Comparison of ENCODE assay signal across 19 cellular contexts in genomic region chr21:42475526-42476492, GRCh38. TPM values are rescaled to one million over a fixed set of nuclear protein-coding genes. Genes with fewer than 3 reads are reported as not detected.
DNase-seq lines count a peak whose midpoint lies in the region; ATAC-seq and TF ChIP-seq lines count a peak whose summit lies in the region.
"Had no signal": no experiment of that assay in that cellular context is flagged by ENCODE, and none has a peak within 500 bp of the region (broad histone marks: within the 10 kb centered on the region; RNA-seq: fewer than 3 reads in every experiment).

No MANE protein-coding gene starts in this region.

- no peak overlapping the region for H2BK12ac ChIP-seq in mesenchymal stem cell (ENCODE audit: low read length in 2 of 2)

- H4K8ac ChIP-seq in mesenchymal stem cell (ENCODE audit: low read length) = no peak overlapping the region

- H3K9me3 Mint-ChIP-seq in activated T-cell treated with anti-CD3 and anti-CD28 coated beads, Interleukin-2, amount 50 U/mL, for 72 hours = no peaks in the 10 kb centered on the region
- H3K9me3 Mint-ChIP-seq in type B pancreatic cell = no peaks in the 10 kb centered on the region
- H3K9me3 Mint-ChIP-seq: CD4-positive, alpha-beta memory T cell had no signal

- H3K4me3 ChIP-seq in mesenchymal stem cell (ENCODE audit: insufficient read depth in 1 of 2, low read depth in 1 of 2, low read length in 2 of 2) (no peak overlapping the region), right atrium auricular region (no peak overlapping the region)

- H2BK15ac ChIP-seq in mesenchymal stem cell (ENCODE audit: low read depth, poor library complexity, severe bottlenecking) = no peak overlapping the region

- no peak overlapping the region for H3K23ac ChIP-seq in mesenchymal stem cell (ENCODE audit: low read length in 2 of 2)

- WGBS in mesenchymal stem cell = 87% methylated on average over 22 of the region's 22 CpGs

- no peak overlapping the region for H3K4ac ChIP-seq in mesenchymal stem cell (ENCODE audit: low read depth in 1 of 2, low read length in 2 of 2)

- no peaks in the 10 kb centered on the region for H3K79me1 ChIP-seq in mesenchymal stem cell (replicated peaks; ENCODE audit: low read length, poor library complexity, severe bottlenecking)

- H3K4me1 Mint-ChIP-seq in activated T-cell treated with anti-CD3 and anti-CD28 coated beads, Interleukin-2, amount 50 U/mL, for 72 hours (ENCODE audit: low read depth) = peaks cover 7% of the 10 kb centered on the region
- H3K4me1 Mint-ChIP-seq in type B pancreatic cell (ENCODE audit: unreplicated experiment) = peaks cover 15% of the 10 kb centered on the region
- H3K4me1 Mint-ChIP-seq: CD4-positive, alpha-beta memory T cell had no signal

- no peak overlapping the region for H3K4me3 Mint-ChIP-seq in activated T-cell treated with anti-CD3 and anti-CD28 coated beads, Interleukin-2, amount 50 U/mL, for 72 hours
- no peak overlapping the region for H3K4me3 Mint-ChIP-seq in type B pancreatic cell
- H3K4me3 Mint-ChIP-seq: CD4-positive, alpha-beta memory T cell; HFFc6 had no signal

- no peak overlapping the region for H3K18ac ChIP-seq in mesenchymal stem cell (ENCODE audit: low read depth in 1 of 2, low read length in 2 of 2)

- H3K27ac ChIP-seq in epithelial cell of prostate (peak overlapping the region; percentile 64), mesenchymal stem cell (ENCODE audit: low read length, poor library complexity, severe bottlenecking) (peak overlapping the region; percentile 81), right atrium auricular region (no peak overlapping the region)

- peak overlapping the region; percentile 25 for H2AK5ac ChIP-seq in mesenchymal stem cell (ENCODE audit: low read length, severe bottlenecking)

- peaks cover 24% of the 10 kb centered on the region for H3K4me1 ChIP-seq in mesenchymal stem cell (ENCODE audit: control insufficient read depth, insufficient read depth, low read depth, low read length)
- H3K4me1 ChIP-seq in right atrium auricular region = no peaks in the 10 kb centered on the region

- no peak overlapping the region for H3K14ac ChIP-seq in mesenchymal stem cell (ENCODE audit: low read length in 2 of 2)

- no peak overlapping the region for H3K4me2 ChIP-seq in mesenchymal stem cell (ENCODE audit: low read length, poor library complexity, severe bottlenecking)

- H3K36me3 ChIP-seq in mesenchymal stem cell (ENCODE audit: control insufficient read depth in 1 of 2, insufficient read depth in 2 of 2, low read depth in 1 of 2, low read length in 2 of 2) (peaks cover 0 to 2% of the 10 kb centered on the region in 2 experiments), right atrium auricular region (no peaks in the 10 kb centered on the region)

- no peak for TF ChIP-seq CTCF in type B pancreatic cell (conservative IDR thresholded peaks at IDR 0.05)
- TF ChIP-seq CTCF in right atrium auricular region (IDR thresholded peaks at IDR 0.05) = no peak

- peak; percentile 8 to 9 for DNase-seq in activated T-cell treated with anti-CD3 and anti-CD28 coated beads, Interleukin-2, amount 50 U/mL, for 48 hours
- DNase-seq in activated T-cell treated with anti-CD3 and anti-CD28 coated beads, Interleukin-2, amount 50 U/mL, for 72 hours = no peak
- no peak for DNase-seq in epithelial cell of prostate (ENCODE audit: low read depth, low spot score)
- no peak for DNase-seq in mesenchymal stem cell
- DNase-seq in type B pancreatic cell (ENCODE audit: extremely low spot score, unreplicated experiment) = peak; percentile 48
- no peak for DNase-seq in right atrium auricular region (ENCODE audit: low spot score)
- no peak for DNase-seq in retina
- DNase-seq: CD4-positive, alpha-beta memory T cell; DMS53; H7; HFFc6; KG1; NCI-H1417 treated with DMSO at 0.1 percent for 48 hours; NCI-H187 treated with DMSO at 0.1 percent for 48 hours; NCI-H2227 treated with DMSO at 0.1 percent for 48 hours; NCI-H524; NCI-H82 had no signal

- no peak overlapping the region for H2BK120ac ChIP-seq in mesenchymal stem cell (ENCODE audit: low read depth, low read length)

- no peak overlapping the region for H3K27ac Mint-ChIP-seq in activated T-cell treated with anti-CD3 and anti-CD28 coated beads, Interleukin-2, amount 50 U/mL, for 72 hours
- H3K27ac Mint-ChIP-seq in type B pancreatic cell = no peak overlapping the region
- H3K27ac Mint-ChIP-seq: HFFc6 had no signal

- no peak overlapping the region for H4K91ac ChIP-seq in mesenchymal stem cell (ENCODE audit: low read length)

- ATAC-seq in activated T-cell treated with anti-CD3 and anti-CD28 coated beads, Interleukin-2, amount 50 U/mL, for 72 hours (replicated peaks in 1 of 2) = no peak
- ATAC-seq in GM19467 (IDR thresholded peaks at IDR 0.05; ENCODE audit: unreplicated experiment) = no peak
- ATAC-seq: Right ventricle myocardium inferior had no signal

- H3K36me3 Mint-ChIP-seq in activated T-cell treated with anti-CD3 and anti-CD28 coated beads, Interleukin-2, amount 50 U/mL, for 72 hours (ENCODE audit: insufficient read depth in 2 of 2) = no peaks in the 10 kb centered on the region
- H3K36me3 Mint-ChIP-seq in type B pancreatic cell = no peaks in the 10 kb centered on the region
- H3K36me3 Mint-ChIP-seq: CD4-positive, alpha-beta memory T cell had no signal

- H2AFZ ChIP-seq in mesenchymal stem cell (ENCODE audit: low read depth, low read length) = no peak overlapping the region

- no peak overlapping the region for H2BK5ac ChIP-seq in mesenchymal stem cell (ENCODE audit: low read depth, low read length, poor library complexity, severe bottlenecking)

- H3K9ac ChIP-seq in mesenchymal stem cell (ENCODE audit: low read length) = no peak overlapping the region

- H3K27me3 Mint-ChIP-seq in activated T-cell treated with anti-CD3 and anti-CD28 coated beads, Interleukin-2, amount 50 U/mL, for 72 hours (ENCODE audit: low read depth) = no peaks in the 10 kb centered on the region
- H3K27me3 Mint-ChIP-seq in type B pancreatic cell = no peaks in the 10 kb centered on the region

- H3K27me3 ChIP-seq in mesenchymal stem cell (ENCODE audit: control insufficient read depth in 1 of 2, insufficient read depth in 1 of 2, low read length in 2 of 2) (peaks cover 0 to 29% of the 10 kb centered on the region in 2 experiments), right atrium auricular region (no peaks in the 10 kb centered on the region)

- H3K9me3 ChIP-seq in mesenchymal stem cell (ENCODE audit: control insufficient read depth, low read length) (no peaks in the 10 kb centered on the region), right atrium auricular region (no peaks in the 10 kb centered on the region)

RNA-seq across cellular contexts. Expression of gene RSPH1, which starts 20.2 kb away (rescaled TPM):
- under 1 TPM; 0.19 to 0.36 TPM for total RNA-seq in activated T-cell treated with anti-CD3 and anti-CD28 coated beads, Interleukin-2, amount 50 U/mL, for 72 hours
- polyA plus RNA-seq in mesenchymal stem cell (2013, experiment 1 of 2) = 0.10 TPM
- polyA plus RNA-seq in mesenchymal stem cell (2013, experiment 2 of 2) = 0.10 TPM
- 2.1 and 5.2 TPM in 2 replicates for total RNA-seq in type B pancreatic cell (ENCODE audit: low replicate concordance)
- not detected for total RNA-seq in right atrium auricular region
- total RNA-seq: CD4-positive, alpha-beta memory T cell; H7; HFFc6; Right ventricle myocardium inferior had no signal
- polyA plus RNA-seq: CD4-positive, alpha-beta memory T cell had no signal

RNA-seq across cellular contexts. Expression of gene SLC37A1, which starts 37.8 kb away (rescaled TPM):
- 10 to 100 TPM; 27.5 to 37.6 TPM for total RNA-seq in activated T-cell treated with anti-CD3 and anti-CD28 coated beads, Interleukin-2, amount 50 U/mL, for 72 hours
- polyA plus RNA-seq in mesenchymal stem cell (2013, experiment 1 of 2) = 3.0 TPM
- polyA plus RNA-seq in mesenchymal stem cell (2013, experiment 2 of 2) = 3.2 TPM
- 24.8 and 44.2 TPM in 2 replicates for total RNA-seq in type B pancreatic cell (ENCODE audit: low replicate concordance)
- 1 to 10 TPM; 2.0 to 5.0 TPM for total RNA-seq in right atrium auricular region
- total RNA-seq: HFFc6 had no signal

Comparison
In these comparisons a context has a peak if more than half of its experiments do, and no peak if none do; other contexts are left out.
1. DNase-seq: peak in activated T-cell treated with anti-CD3 and anti-CD28 coated beads, Interleukin-2, amount 50 U/mL, for 48 hours (2 of 2) and type B pancreatic cell (single experiment); none in activated T-cell treated with anti-CD3 and anti-CD28 coated beads, Interleukin-2, amount 50 U/mL, for 72 hours (0 of 2), epithelial cell of prostate (single experiment), mesenchymal stem cell (single experiment), right atrium auricular region (single experiment) and retina (single experiment).
2. H3K27ac ChIP-seq: peak in epithelial cell of prostate (single experiment) and mesenchymal stem cell (single experiment); none in right atrium auricular region (0 of 2).